ENCODE assay signal across 20 cellular contexts in the genomic region with DNA sequence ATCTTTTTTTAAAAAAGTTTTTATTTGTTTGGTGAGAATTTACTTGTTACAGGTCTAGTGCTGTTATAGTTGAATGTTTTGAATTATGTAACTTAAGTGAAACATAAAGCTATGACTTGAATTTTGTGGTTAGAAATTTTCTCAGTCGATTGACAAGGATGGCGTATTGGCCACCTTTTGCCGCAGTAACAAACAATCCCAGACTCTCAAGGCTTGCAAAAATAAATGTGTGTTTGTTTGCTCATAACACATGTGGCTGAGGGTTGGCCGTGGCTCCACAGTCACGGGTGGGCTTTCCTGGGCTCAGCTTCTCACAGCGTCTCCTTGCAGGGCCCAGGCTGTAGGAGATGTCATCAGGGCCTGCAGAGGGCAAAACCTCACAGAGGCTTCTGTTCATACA.
"Had no signal": no experiment of that assay in that cellular context is flagged by ENCODE, and none has a peak within 500 bp of the region (broad histone marks: within the 10 kb centered on the region; RNA-seq: fewer than 3 reads in every experiment).

No MANE protein-coding gene starts in this region.

- H3K27me3 ChIP-seq: colonic mucosa, foreskin keratinocyte, gastroesophageal sphincter, heart left ventricle, hepatocyte, left lung had no signal

- H3K36me3 ChIP-seq: colonic mucosa, gastroesophageal sphincter, heart left ventricle, left lung, lower lobe of right lung had no signal

- H3K27ac ChIP-seq: colonic mucosa, epithelial cell of prostate, foreskin keratinocyte, gastroesophageal sphincter, heart left ventricle, hepatocyte, left lung, lower lobe of right lung had no signal

- H3K4me3 Mint-ChIP-seq: dendritic cell treated with granulocyte-macrophage colony-stimulating factor and Interleukin-4, amounts not matched to agents 40 ng/mL and 50 ng/mL, for 4 days; effector memory CD8-positive, alpha-beta T cell; endodermal cell had no signal

- H3K4me2 ChIP-seq: hepatocyte had no signal

- H3K27me3 Mint-ChIP-seq: dendritic cell treated with granulocyte-macrophage colony-stimulating factor and Interleukin-4, amounts not matched to agents 40 ng/mL and 50 ng/mL, for 4 days; effector memory CD8-positive, alpha-beta T cell had no signal

- H3K9me3 ChIP-seq: colonic mucosa, gastroesophageal sphincter, heart left ventricle, left lung, lower lobe of right lung had no signal

- H3K79me2 ChIP-seq: hepatocyte had no signal

- H2AFZ ChIP-seq: hepatocyte had no signal

- DNase-seq: colonic mucosa; cortex of kidney; effector CD8-positive, alpha-beta T cell; effector memory CD8-positive, alpha-beta T cell; endodermal cell; erythroblast; foreskin keratinocyte; heart left ventricle; hypothalamus; left cardiac atrium; left lung; left ventricle myocardium superior; lower lobe of right lung; mesendoderm; midbrain had no signal

- H3K4me3 ChIP-seq: colonic mucosa, gastroesophageal sphincter, heart left ventricle, hepatocyte, left lung, lower lobe of right lung had no signal

- H3K4me1 ChIP-seq: colonic mucosa, foreskin keratinocyte, gastroesophageal sphincter, heart left ventricle, left lung, lower lobe of right lung had no signal

- ATAC-seq: effector memory CD8-positive, alpha-beta T cell; esophagus mucosa; foreskin keratinocyte; gastroesophageal sphincter; heart left ventricle; left cardiac atrium; left lung; left ventricle myocardium superior; lower lobe of right lung had no signal

- H3K27ac Mint-ChIP-seq: dendritic cell treated with granulocyte-macrophage colony-stimulating factor and Interleukin-4, amounts not matched to agents 40 ng/mL and 50 ng/mL, for 4 days; effector memory CD8-positive, alpha-beta T cell; endodermal cell had no signal
